ENCODE assay signal across 9 cellular contexts in genomic region chr13:114119196-114119595, GRCh38. TPM values are rescaled to one million over a fixed set of nuclear protein-coding genes. Genes with fewer than 3 reads are reported as not detected.
DNase-seq lines count a peak whose midpoint lies in the region; ATAC-seq, FAIRE-seq and TF ChIP-seq lines count a peak whose summit lies in the region.
"Had no signal": no experiment of that assay in that cellular context is flagged by ENCODE, and none has a peak within 500 bp of the region (broad histone marks: within the 10 kb centered on the region; RNA-seq: fewer than 3 reads in every experiment).

No MANE protein-coding gene starts in this region.

- no peaks in the 10 kb centered on the region for H3K9me3 ChIP-seq in CD4-positive, CD25-positive, alpha-beta regulatory T cell (ENCODE audit: control insufficient read depth in 2 of 2, low read length in 2 of 2)

- no peak for DNase-seq in CD4-positive, CD25-positive, alpha-beta regulatory T cell
- DNase-seq in RCC 7860 (ENCODE audit: low spot score) = peak; percentile 68
- DNase-seq in epithelial cell of esophagus (ENCODE audit: low read depth) = peak; percentile 47
- DNase-seq in natural killer cell treated with Interleukin-12 subunit alpha and Interleukin-12 subunit beta and Interleukin-15 and Interleukin-18, amount 100 ng/mL, for 72 hours (ENCODE audit: low spot score) = no peak
- DNase-seq in HUDEP-2 (lab: John Stamatoyannopoulos, UW; ENCODE audit: unreplicated experiment in 76 of 76) = no peak
- DNase-seq in superior temporal gyrus (ENCODE audit: extremely low spot score) = no peak

- ATAC-seq in CD4-positive, CD25-positive, alpha-beta regulatory T cell (ENCODE audit: low read depth in 2 of 2) = no peak
- no peak for ATAC-seq in natural killer cell treated with Interleukin-12 subunit alpha and Interleukin-12 subunit beta and Interleukin-15 and Interleukin-18, amount 100 ng/mL, for 72 hours
- ATAC-seq in GM18517 (IDR thresholded peaks at IDR 0.05; ENCODE audit: unreplicated experiment) = no peak
- no peak for ATAC-seq in HG02870 (IDR thresholded peaks at IDR 0.05; ENCODE audit: unreplicated experiment)

- H3K27me3 ChIP-seq in CD4-positive, CD25-positive, alpha-beta regulatory T cell (ENCODE audit: control insufficient read depth, insufficient read depth, low read length) = no peaks in the 10 kb centered on the region

- peak overlapping the region; percentile 9 to 94 (median 32) for H3K27ac Mint-ChIP-seq in CD4-positive, CD25-positive, alpha-beta regulatory T cell
- peak overlapping the region; percentile 43 to 88 for H3K27ac Mint-ChIP-seq in natural killer cell treated with Interleukin-12 subunit alpha and Interleukin-12 subunit beta and Interleukin-15 and Interleukin-18, amount 100 ng/mL, for 72 hours

- H3K27ac ChIP-seq in CD4-positive, CD25-positive, alpha-beta regulatory T cell (ENCODE audit: insufficient read depth, low read length, poor library complexity, severe bottlenecking) = peak overlapping the region; percentile 64
- H3K27ac ChIP-seq: parathyroid adenoma had no signal

- H3K36me3 ChIP-seq in CD4-positive, CD25-positive, alpha-beta regulatory T cell (ENCODE audit: control insufficient read depth, insufficient read depth, low read length) = peaks cover 31% of the 10 kb centered on the region

- H3K4me3 ChIP-seq in CD4-positive, CD25-positive, alpha-beta regulatory T cell (ENCODE audit: low read depth, low read length) = peak overlapping the region; percentile 65
- H3K4me3 ChIP-seq in epithelial cell of esophagus (ENCODE audit: low read length) = no peak overlapping the region

- FAIRE-seq in RCC 7860 (lab: Jason Lieb, UNC) = peak; percentile 30

- H3K4me1 ChIP-seq in CD4-positive, CD25-positive, alpha-beta regulatory T cell (ENCODE audit: control insufficient read depth, insufficient read depth, low read length, poor library complexity, severe bottlenecking) = peaks cover 78% of the 10 kb centered on the region
- H3K4me1 ChIP-seq: parathyroid adenoma had no signal

- H3K4me3 Mint-ChIP-seq in CD4-positive, CD25-positive, alpha-beta regulatory T cell = peak overlapping the region; percentile 58 to 91 (median 71)
- peak overlapping the region; percentile 72 for H3K4me3 Mint-ChIP-seq in natural killer cell treated with Interleukin-12 subunit alpha and Interleukin-12 subunit beta and Interleukin-15 and Interleukin-18, amount 100 ng/mL, for 72 hours

- H3K4me1 Mint-ChIP-seq in CD4-positive, CD25-positive, alpha-beta regulatory T cell = peaks cover 19 to 87% (median 43%) of the 10 kb centered on the region in 4 donors
- peaks cover 40 to 44% of the 10 kb centered on the region in 2 donors for H3K4me1 Mint-ChIP-seq in natural killer cell treated with Interleukin-12 subunit alpha and Interleukin-12 subunit beta and Interleukin-15 and Interleukin-18, amount 100 ng/mL, for 72 hours (ENCODE audit: low read depth in 2 of 2)

- peaks cover 0 to 6% (median 0%) of the 10 kb centered on the region in 7 donors for H3K9me3 Mint-ChIP-seq in CD4-positive, CD25-positive, alpha-beta regulatory T cell
- H3K9me3 Mint-ChIP-seq in natural killer cell treated with Interleukin-12 subunit alpha and Interleukin-12 subunit beta and Interleukin-15 and Interleukin-18, amount 100 ng/mL, for 72 hours = no peaks in the 10 kb centered on the region

- TF ChIP-seq CTCF in epithelial cell of esophagus (IDR thresholded peaks at IDR 0.05; ENCODE audit: insufficient read depth, low read depth, low read length, missing control alignments) = no peak

- H3K27me3 Mint-ChIP-seq in CD4-positive, CD25-positive, alpha-beta regulatory T cell = peaks cover 6% of the 10 kb centered on the region
- no peaks in the 10 kb centered on the region for H3K27me3 Mint-ChIP-seq in natural killer cell treated with Interleukin-12 subunit alpha and Interleukin-12 subunit beta and Interleukin-15 and Interleukin-18, amount 100 ng/mL, for 72 hours

- H3K36me3 Mint-ChIP-seq in CD4-positive, CD25-positive, alpha-beta regulatory T cell = peaks cover 21% of the 10 kb centered on the region
- no peaks in the 10 kb centered on the region for H3K36me3 Mint-ChIP-seq in natural killer cell treated with Interleukin-12 subunit alpha and Interleukin-12 subunit beta and Interleukin-15 and Interleukin-18, amount 100 ng/mL, for 72 hours

RNA-seq across cellular contexts. Expression of gene RASA3, which starts 13.2 kb away (rescaled TPM):
- total RNA-seq in CD4-positive, CD25-positive, alpha-beta regulatory T cell = 265 TPM
- polyA plus RNA-seq in CD4-positive, CD25-positive, alpha-beta regulatory T cell = 100 to 1,000 TPM in 1 of 4 donors, 10 to 100 TPM in 3; 93.8 to 116 (median 99.6) TPM
- 10 to 100 TPM in 1 of 2 donors, 1 to 10 TPM in 1; 6.9 to 11.7 TPM for total RNA-seq in natural killer cell treated with Interleukin-12 subunit alpha and Interleukin-12 subunit beta and Interleukin-15 and Interleukin-18, amount 100 ng/mL, for 72 hours

RNA-seq across cellular contexts. Expression of gene CFAP97D2, which starts 59.9 kb away (rescaled TPM):
- not detected for total RNA-seq in CD4-positive, CD25-positive, alpha-beta regulatory T cell
- under 1 TPM in 2 of 4 donors, not detected in 2; 0.22 to 0.86 TPM for polyA plus RNA-seq in CD4-positive, CD25-positive, alpha-beta regulatory T cell
- total RNA-seq in natural killer cell treated with Interleukin-12 subunit alpha and Interleukin-12 subunit beta and Interleukin-15 and Interleukin-18, amount 100 ng/mL, for 72 hours = not detected

Comparison
In these comparisons a context has a peak if more than half of its experiments do, and no peak if none do; other contexts are left out.
1. DNase-seq: peak in RCC 7860 (single experiment) and epithelial cell of esophagus (single experiment); none in CD4-positive, CD25-positive, alpha-beta regulatory T cell (0 of 3), natural killer cell treated with Interleukin-12 subunit alpha and Interleukin-12 subunit beta and Interleukin-15 and Interleukin-18, amount 100 ng/mL, for 72 hours (single experiment), HUDEP-2 (0 of 76) and superior temporal gyrus (single experiment).
2. RNA of gene RASA3, which starts 13.2 kb away (total RNA-seq): 265 TPM in CD4-positive, CD25-positive, alpha-beta regulatory T cell (single experiment); 6.9 to 11.7 TPM in natural killer cell treated with Interleukin-12 subunit alpha and Interleukin-12 subunit beta and Interleukin-15 and Interleukin-18, amount 100 ng/mL, for 72 hours; every median in the first group is over 10 times any median in the second.